In the genomic region with DNA sequence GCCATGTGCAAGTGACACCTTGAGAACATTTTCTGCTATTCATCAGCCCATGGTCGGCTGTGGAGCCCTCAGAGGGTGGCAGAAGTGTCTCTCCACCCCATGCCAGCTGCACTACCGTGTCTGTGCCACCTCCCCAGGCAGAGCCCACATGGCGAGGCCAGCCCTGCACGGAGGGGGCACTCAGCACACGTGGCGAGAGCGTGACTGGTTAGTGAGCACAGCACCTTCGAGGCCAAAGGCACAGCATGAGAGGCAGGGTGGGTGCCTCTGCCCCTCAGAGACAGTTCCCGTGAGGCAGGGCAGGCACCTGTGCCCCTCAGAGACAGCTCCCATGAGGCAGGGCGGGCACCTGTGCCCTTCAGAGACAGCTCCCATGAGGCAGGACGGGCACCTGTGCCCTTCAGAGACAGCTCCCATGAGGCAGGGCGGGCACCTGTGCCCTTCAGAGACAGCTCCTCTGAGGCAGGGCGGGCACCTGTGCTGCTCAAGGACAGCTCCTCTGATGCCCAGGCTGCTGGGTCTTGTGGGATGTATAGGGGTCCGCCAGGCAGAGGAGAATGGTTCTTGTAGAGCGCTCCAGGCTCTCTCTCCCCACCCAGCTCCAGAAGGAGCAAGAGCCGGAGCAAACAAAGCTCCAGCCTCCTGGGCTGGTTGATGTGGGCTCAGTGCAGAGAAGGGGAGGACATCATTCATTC, we compare ENCODE assay signal across 17 cellular contexts.
DNase-seq lines count a peak whose midpoint lies in the region; ATAC-seq and TF ChIP-seq lines count a peak whose summit lies in the region.
"Had no signal": no experiment of that assay in that cellular context is flagged by ENCODE, and none has a peak within 500 bp of the region (broad histone marks: within the 10 kb centered on the region; RNA-seq: fewer than 3 reads in every experiment).

No MANE protein-coding gene starts in this region.

- no peaks in the 10 kb centered on the region for H3K9me3 ChIP-seq in tibial nerve
- H3K9me3 ChIP-seq: BE2C had no signal

- no peaks in the 10 kb centered on the region for H3K27me3 Mint-ChIP-seq in activated CD8-positive, alpha-beta T cell treated with anti-CD3 and anti-CD28 coated beads, Interleukin-2, amount 10 ng/mL, durations not matched to agents 7 days and 5 days (ENCODE audit: low read depth)
- H3K27me3 Mint-ChIP-seq in activated CD8-positive, alpha-beta T cell treated with anti-CD3 and anti-CD28 coated beads for 36 hours = peaks cover 5% of the 10 kb centered on the region
- H3K27me3 Mint-ChIP-seq in type B pancreatic cell = peaks cover 68% of the 10 kb centered on the region

- H3K4me3 ChIP-seq in tibial nerve = no peak overlapping the region
- H3K4me3 ChIP-seq: GM23248 had no signal

- no peak overlapping the region for H3K27ac Mint-ChIP-seq in activated CD8-positive, alpha-beta T cell treated with anti-CD3 and anti-CD28 coated beads, Interleukin-2, amount 10 ng/mL, durations not matched to agents 7 days and 5 days
- H3K27ac Mint-ChIP-seq in activated CD8-positive, alpha-beta T cell treated with anti-CD3 and anti-CD28 coated beads for 36 hours = no peak overlapping the region
- H3K27ac Mint-ChIP-seq in type B pancreatic cell = no peak overlapping the region

- H3K4me3 Mint-ChIP-seq in activated CD8-positive, alpha-beta T cell treated with anti-CD3 and anti-CD28 coated beads, Interleukin-2, amount 10 ng/mL, durations not matched to agents 7 days and 5 days = no peak overlapping the region
- no peak overlapping the region for H3K4me3 Mint-ChIP-seq in activated CD8-positive, alpha-beta T cell treated with anti-CD3 and anti-CD28 coated beads for 36 hours
- no peak overlapping the region for H3K4me3 Mint-ChIP-seq in type B pancreatic cell
- H3K4me3 Mint-ChIP-seq: CD4-positive, alpha-beta memory T cell had no signal

- 79 to 80% methylated on average over 12 to 16 of the region's 16 CpGs for WGBS in tibial nerve, 2 donors

- H3K27me3 ChIP-seq in tibial nerve = peaks cover 0 to 44% of the 10 kb centered on the region in 2 donors
- H3K27me3 ChIP-seq: BE2C had no signal

- no peak for TF ChIP-seq POLR2A in tibial nerve (IDR thresholded peaks at IDR 0.05)

- H3K36me3 ChIP-seq in tibial nerve = no peaks in the 10 kb centered on the region
- H3K36me3 ChIP-seq: BE2C had no signal

- no peak overlapping the region for H3K27ac ChIP-seq in tibial nerve
- H3K27ac ChIP-seq: GM23248 had no signal

- no peak for ATAC-seq in activated CD8-positive, alpha-beta T cell treated with anti-CD3 and anti-CD28 coated beads, Interleukin-2, amount 10 ng/mL, durations not matched to agents 7 days and 5 days
- no peak for ATAC-seq in activated CD8-positive, alpha-beta T cell treated with anti-CD3 and anti-CD28 coated beads for 36 hours

- H3K4me1 Mint-ChIP-seq in activated CD8-positive, alpha-beta T cell treated with anti-CD3 and anti-CD28 coated beads, Interleukin-2, amount 10 ng/mL, durations not matched to agents 7 days and 5 days (ENCODE audit: low read depth) = no peaks in the 10 kb centered on the region
- no peaks in the 10 kb centered on the region for H3K4me1 Mint-ChIP-seq in activated CD8-positive, alpha-beta T cell treated with anti-CD3 and anti-CD28 coated beads for 36 hours (ENCODE audit: low read depth)
- H3K4me1 Mint-ChIP-seq in type B pancreatic cell (ENCODE audit: unreplicated experiment) = no peaks in the 10 kb centered on the region

- TF ChIP-seq EP300 in tibial nerve (IDR thresholded peaks at IDR 0.05) = no peak

- no peaks in the 10 kb centered on the region for H3K36me3 Mint-ChIP-seq in activated CD8-positive, alpha-beta T cell treated with anti-CD3 and anti-CD28 coated beads, Interleukin-2, amount 10 ng/mL, durations not matched to agents 7 days and 5 days (ENCODE audit: low read depth)
- no peaks in the 10 kb centered on the region for H3K36me3 Mint-ChIP-seq in activated CD8-positive, alpha-beta T cell treated with anti-CD3 and anti-CD28 coated beads for 36 hours (ENCODE audit: low read depth)
- H3K36me3 Mint-ChIP-seq in type B pancreatic cell = no peaks in the 10 kb centered on the region
- H3K36me3 Mint-ChIP-seq: CD4-positive, alpha-beta memory T cell had no signal

- no peaks in the 10 kb centered on the region for H3K4me1 ChIP-seq in tibial nerve
- H3K4me1 ChIP-seq: BE2C had no signal

- POLR2A ChIA-PET in activated CD8-positive, alpha-beta T cell treated with anti-CD3 and anti-CD28 coated beads, Interleukin-2, amount 10 ng/mL, durations not matched to agents 7 days and 5 days (lab: Charles Lee) = no interaction called here
- POLR2A ChIA-PET in activated CD8-positive, alpha-beta T cell treated with anti-CD3 and anti-CD28 coated beads for 36 hours (lab: Charles Lee) = no interaction called here
- POLR2A ChIA-PET in HEK293T (lab: Yijun Ruan, JAX) = no interaction called here

- TF ChIP-seq CTCF in activated CD8-positive, alpha-beta T cell treated with anti-CD3 and anti-CD28 coated beads for 36 hours (IDR thresholded peaks at IDR 0.05) = no peak
- TF ChIP-seq CTCF in type B pancreatic cell (conservative IDR thresholded peaks at IDR 0.05) (no peak), tibial nerve (IDR thresholded peaks at IDR 0.05) (no peak)

- DNase-seq in activated CD8-positive, alpha-beta T cell treated with anti-CD3 and anti-CD28 coated beads, Interleukin-2, amount 10 ng/mL, durations not matched to agents 7 days and 5 days = peak; percentile 3
- DNase-seq in activated CD8-positive, alpha-beta T cell treated with anti-CD3 and anti-CD28 coated beads for 36 hours = no peak
- peak; percentile 17 for DNase-seq in RPMI8226
- DNase-seq in mesenteric fat pad (ENCODE audit: low spot score) = peak; percentile 82
- DNase-seq in type B pancreatic cell (ENCODE audit: extremely low spot score, unreplicated experiment) = peak; percentile 57
- DNase-seq in HEK293T (ENCODE audit: extremely low spot score) = no peak
- no peak for DNase-seq in tibial nerve (ENCODE audit: low spot score in 2 of 2)
- no peak for DNase-seq in activated gamma-delta T cell (lab: John Stamatoyannopoulos, UW)
- DNase-seq: BE2C; CD4-positive, alpha-beta memory T cell; DMS153; GF-D8; GM23248; NCI-H2227 treated with DMSO at 0.1 percent for 48 hours; NCI-H510A treated with DMSO at 0.1 percent for 48 hours; NCI-H774; SIG-M5 had no signal

- H3K9me3 Mint-ChIP-seq in activated CD8-positive, alpha-beta T cell treated with anti-CD3 and anti-CD28 coated beads, Interleukin-2, amount 10 ng/mL, durations not matched to agents 7 days and 5 days (ENCODE audit: insufficient read depth) = no peaks in the 10 kb centered on the region
- H3K9me3 Mint-ChIP-seq in activated CD8-positive, alpha-beta T cell treated with anti-CD3 and anti-CD28 coated beads for 36 hours = no peaks in the 10 kb centered on the region
- no peaks in the 10 kb centered on the region for H3K9me3 Mint-ChIP-seq in type B pancreatic cell

- CTCF ChIA-PET in activated CD8-positive, alpha-beta T cell treated with anti-CD3 and anti-CD28 coated beads, Interleukin-2, amount 10 ng/mL, durations not matched to agents 7 days and 5 days (lab: Charles Lee) = no interaction called here
- CTCF ChIA-PET in activated CD8-positive, alpha-beta T cell treated with anti-CD3 and anti-CD28 coated beads for 36 hours (lab: Charles Lee) = no interaction called here
- CTCF ChIA-PET in HEK293T (lab: Yijun Ruan, JAX) = interaction anchor here (0.5 kb wide), 1 partner anchor 233 kb away, joined by 3 read pairs; no protein-coding TSS in a partner anchor

- intact Hi-C loops in activated CD8-positive, alpha-beta T cell treated with anti-CD3 and anti-CD28 coated beads for 36 hours (cut with micrococcal nuclease) = no loop called here

TF ChIP-seq in HEK293T, 16 proteins besides CTCF, POLR2A, EP300 and RAD21:
- TF ChIP-seq TARDBP (IDR thresholded peaks at IDR 0.05) = no peak
- TF ChIP-seq SP1 (IDR thresholded peaks at IDR 0.05) = no peak
- TF ChIP-seq ZNF384 (IDR thresholded peaks at IDR 0.05) = no peak
- no peak for TF ChIP-seq BHLHE40 (IDR thresholded peaks at IDR 0.05; ENCODE audit: borderline replicate concordance)
- no peak for TF ChIP-seq FOXM1 (IDR thresholded peaks at IDR 0.05; ENCODE audit: borderline replicate concordance)
- no peak for TF ChIP-seq HDGF (IDR thresholded peaks at IDR 0.05; ENCODE audit: borderline replicate concordance)
- no peak for TF ChIP-seq PKNOX1 (IDR thresholded peaks at IDR 0.05)

Comparison
In these comparisons a context has a peak if more than half of its experiments do, and no peak if none do; other contexts are left out.
1. DNase-seq: peak in activated CD8-positive, alpha-beta T cell treated with anti-CD3 and anti-CD28 coated beads, Interleukin-2, amount 10 ng/mL, durations not matched to agents 7 days and 5 days (single experiment), RPMI8226 (single experiment), mesenteric fat pad (single experiment) and type B pancreatic cell (single experiment); none in activated CD8-positive, alpha-beta T cell treated with anti-CD3 and anti-CD28 coated beads for 36 hours (single experiment), HEK293T (single experiment), tibial nerve (0 of 2) and activated gamma-delta T cell (single experiment).